ENCODE assay signal across 2 cellular contexts in genomic region chr14:70002589-70003240, GRCh38.
TF ChIP-seq lines count a peak whose summit lies in the region.

No MANE protein-coding gene starts in this region.

TF ChIP-seq in A549, 52 proteins besides CTCF, POLR2A, EP300 and RAD21:
- TF ChIP-seq ESRRA (IDR thresholded peaks at IDR 0.05; ENCODE audit: borderline replicate concordance, low read length): no peak
- no peak for TF ChIP-seq EHMT2 (IDR thresholded peaks at IDR 0.05; ENCODE audit: low read depth)
- no peak for TF ChIP-seq HMGXB4 (CRISPR knock-in tag; IDR thresholded peaks at IDR 0.05; ENCODE audit: borderline replicate concordance)
- TF ChIP-seq HES2 (IDR thresholded peaks at IDR 0.05): no peak
- TF ChIP-seq MAFK (IDR thresholded peaks at IDR 0.05; ENCODE audit: partially characterized antibody): no peak
- no peak for TF ChIP-seq FOSB (CRISPR knock-in tag; IDR thresholded peaks at IDR 0.05)
- TF ChIP-seq RNF2 (IDR thresholded peaks at IDR 0.05; ENCODE audit: borderline replicate concordance, low read depth): no peak
- no peak for TF ChIP-seq NR3C1 (IDR thresholded peaks at IDR 0.05)
- TF ChIP-seq ZC3H11A (IDR thresholded peaks at IDR 0.05): no peak
- TF ChIP-seq POLR2AphosphoS2 (conservative IDR thresholded peaks at IDR 0.05; ENCODE audit: low read length): no peak
- no peak for TF ChIP-seq NFE2L2 (conservative IDR thresholded peaks at IDR 0.05; ENCODE audit: low read length)
- no peak for TF ChIP-seq RFX5 (IDR thresholded peaks at IDR 0.05)
- no peak for TF ChIP-seq MAZ (IDR thresholded peaks at IDR 0.05; ENCODE audit: borderline replicate concordance, low read depth, low read length)
- no peak for TF ChIP-seq KDM1A (IDR thresholded peaks at IDR 0.05; ENCODE audit: low read depth)
- no peak for TF ChIP-seq FOSL2 (IDR thresholded peaks at IDR 0.05)
- no peak for TF ChIP-seq FOSL2 (CRISPR knock-in tag; IDR thresholded peaks at IDR 0.05)
- TF ChIP-seq RARB (CRISPR knock-in tag; IDR thresholded peaks at IDR 0.05): no peak
- TF ChIP-seq HOXB5 (CRISPR knock-in tag; IDR thresholded peaks at IDR 0.05): no peak
- TF ChIP-seq HOXA7 (CRISPR knock-in tag; IDR thresholded peaks at IDR 0.05): no peak

TF ChIP-seq in IMR-90, 13 proteins besides CTCF, POLR2A, EP300 and RAD21:
- TF ChIP-seq RCOR1 (IDR thresholded peaks at IDR 0.05; ENCODE audit: insufficient replicate concordance, low read length) (no peak), CEBPB (IDR thresholded peaks at IDR 0.05; ENCODE audit: low read depth, low read length) (no peak), FOS (IDR thresholded peaks at IDR 0.05; ENCODE audit: low read depth, low read length) (no peak), ELK1 (IDR thresholded peaks at IDR 0.05; ENCODE audit: borderline replicate concordance, low read depth, low read length) (no peak), MXI1 (IDR thresholded peaks at IDR 0.05; ENCODE audit: borderline replicate concordance, low read depth, low read length) (no peak), USF2 (IDR thresholded peaks at IDR 0.05; ENCODE audit: low read depth, low read length) (no peak)
